Comparison of ENCODE assay signal across 12 cellular contexts in the genomic region with DNA sequence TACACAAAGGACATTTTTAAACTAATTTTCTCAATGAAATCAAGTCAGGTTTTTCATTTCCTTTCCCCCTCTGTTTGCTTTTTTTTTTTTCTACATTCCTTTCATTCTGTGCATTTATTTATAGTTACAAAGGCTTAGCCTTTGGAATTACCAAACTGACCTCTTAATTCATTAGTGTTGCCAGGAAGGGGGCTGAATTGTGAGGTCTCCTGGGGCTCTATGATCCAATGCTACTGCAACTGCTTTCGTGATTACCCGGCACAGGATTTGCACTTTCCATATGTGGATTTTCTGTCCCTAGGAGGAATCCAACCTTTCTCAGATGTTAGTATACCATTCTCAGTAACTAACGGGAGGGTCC. TPM values are rescaled to one million over a fixed set of nuclear protein-coding genes. Genes with fewer than 3 reads are reported as not detected.
DNase-seq lines count a peak whose midpoint lies in the region; ATAC-seq and TF ChIP-seq lines count a peak whose summit lies in the region.
"Had no signal": no experiment of that assay in that cellular context is flagged by ENCODE, and none has a peak within 500 bp of the region (broad histone marks: within the 10 kb centered on the region; RNA-seq: fewer than 3 reads in every experiment).

No MANE protein-coding gene starts in this region.

- H3K4me3 Mint-ChIP-seq in CD8-positive, alpha-beta memory T cell = no peak overlapping the region
- no peak overlapping the region for H3K4me3 Mint-ChIP-seq in IgD-negative memory B cell

- H3K9me3 Mint-ChIP-seq in CD8-positive, alpha-beta memory T cell = no peaks in the 10 kb centered on the region
- H3K9me3 Mint-ChIP-seq in IgD-negative memory B cell = peaks cover 0 to 1% (median 0%) of the 10 kb centered on the region in 3 donors

- no peaks in the 10 kb centered on the region for H3K9me3 ChIP-seq in CD8-positive, alpha-beta memory T cell (ENCODE audit: low read length)

- intact Hi-C loops in posterior vena cava (cut with DNase I) = no loop called here

- peaks cover 41 to 60% (median 51%) of the 10 kb centered on the region in 3 donors for H3K4me1 Mint-ChIP-seq in CD8-positive, alpha-beta memory T cell
- H3K4me1 Mint-ChIP-seq in IgD-negative memory B cell = peaks cover 9 to 15% (median 14%) of the 10 kb centered on the region in 3 donors

- no peaks in the 10 kb centered on the region for H3K27me3 ChIP-seq in CD8-positive, alpha-beta memory T cell (ENCODE audit: insufficient read depth, low read length, poor library complexity, severe bottlenecking)

- H3K27ac Mint-ChIP-seq in CD8-positive, alpha-beta memory T cell = peak overlapping the region in 5 of 8 donors; percentile 4 to 94 (median 82)
- H3K27ac Mint-ChIP-seq in IgD-negative memory B cell = peak overlapping the region in 2 of 3 donors; percentile 63 to 80

- ATAC-seq in GM21576 (IDR thresholded peaks at IDR 0.05; ENCODE audit: unreplicated experiment) = no peak

- peaks cover 25% of the 10 kb centered on the region for H3K4me1 ChIP-seq in CD8-positive, alpha-beta memory T cell (ENCODE audit: insufficient read depth, low read length)

- H3K36me3 Mint-ChIP-seq in CD8-positive, alpha-beta memory T cell = peaks cover 23 to 55% (median 25%) of the 10 kb centered on the region in 3 donors
- peaks cover 20% of the 10 kb centered on the region for H3K36me3 Mint-ChIP-seq in IgD-negative memory B cell

- no peak for TF ChIP-seq CTCF in fibroblast of pulmonary artery (IDR thresholded peaks at IDR 0.05; ENCODE audit: low read length, missing control alignments)

- no peak for DNase-seq in CD8-positive, alpha-beta memory T cell
- DNase-seq in fibroblast of pulmonary artery (ENCODE audit: low read depth) (peak; percentile 79), renal cortical epithelial cell (ENCODE audit: low read depth) (peak; percentile 82), posterior vena cava (ENCODE audit: low spot score) (no peak), cortex of kidney (lab: John Stamatoyannopoulos, UW) (no peak)
- DNase-seq in activated T-cell treated with anti-CD3 and anti-CD28 coated beads, Interleukin-2, amount 50 U/mL, for 1 hour = no peak
- DNase-seq: activated CD4-positive, CD25-positive, alpha-beta regulatory T cell; GOT3; KBM-7; left cardiac atrium had no signal

- H3K36me3 ChIP-seq in CD8-positive, alpha-beta memory T cell (ENCODE audit: insufficient read depth, low read length) = peaks cover 4% of the 10 kb centered on the region

- POLR2A ChIA-PET in CD8-positive, alpha-beta memory T cell (lab: Charles Lee) = no interaction called here

- H3K4me3 ChIP-seq in CD8-positive, alpha-beta memory T cell (ENCODE audit: low read length) = no peak overlapping the region
- no peak overlapping the region for H3K4me3 ChIP-seq in fibroblast of pulmonary artery (replicated peaks; ENCODE audit: low read depth, low read length)

- peaks cover 0 to 2% of the 10 kb centered on the region in 2 donors for H3K27me3 Mint-ChIP-seq in CD8-positive, alpha-beta memory T cell
- H3K27me3 Mint-ChIP-seq in IgD-negative memory B cell = no peaks in the 10 kb centered on the region

- H3K27ac ChIP-seq in CD8-positive, alpha-beta memory T cell (ENCODE audit: low read depth, low read length) = no peak overlapping the region

- CTCF ChIA-PET in CD8-positive, alpha-beta memory T cell (lab: Charles Lee) = no interaction called here

RNA-seq across cellular contexts. Expression of a gene that starts 35.3 kb away (rescaled TPM):
- 10 to 100 TPM; 39.9 to 41.0 TPM for total RNA-seq in CD8-positive, alpha-beta memory T cell
- polyA plus RNA-seq in CD8-positive, alpha-beta memory T cell = 40.2 TPM
- 32.4 TPM for polyA plus RNA-seq in IgD-negative memory B cell
- total RNA-seq in renal cortical epithelial cell (86.7 and 131 TPM in 2 replicates), posterior vena cava (100 to 1,000 TPM; 105 to 166 TPM)

Comparison
In these comparisons a context has a peak if more than half of its experiments do, and no peak if none do; other contexts are left out.
1. DNase-seq: peak in fibroblast of pulmonary artery (single experiment) and renal cortical epithelial cell (single experiment); none in CD8-positive, alpha-beta memory T cell (0 of 5), posterior vena cava (single experiment), cortex of kidney (single experiment) and activated T-cell treated with anti-CD3 and anti-CD28 coated beads, Interleukin-2, amount 50 U/mL, for 1 hour (single experiment).